In the genomic region with DNA sequence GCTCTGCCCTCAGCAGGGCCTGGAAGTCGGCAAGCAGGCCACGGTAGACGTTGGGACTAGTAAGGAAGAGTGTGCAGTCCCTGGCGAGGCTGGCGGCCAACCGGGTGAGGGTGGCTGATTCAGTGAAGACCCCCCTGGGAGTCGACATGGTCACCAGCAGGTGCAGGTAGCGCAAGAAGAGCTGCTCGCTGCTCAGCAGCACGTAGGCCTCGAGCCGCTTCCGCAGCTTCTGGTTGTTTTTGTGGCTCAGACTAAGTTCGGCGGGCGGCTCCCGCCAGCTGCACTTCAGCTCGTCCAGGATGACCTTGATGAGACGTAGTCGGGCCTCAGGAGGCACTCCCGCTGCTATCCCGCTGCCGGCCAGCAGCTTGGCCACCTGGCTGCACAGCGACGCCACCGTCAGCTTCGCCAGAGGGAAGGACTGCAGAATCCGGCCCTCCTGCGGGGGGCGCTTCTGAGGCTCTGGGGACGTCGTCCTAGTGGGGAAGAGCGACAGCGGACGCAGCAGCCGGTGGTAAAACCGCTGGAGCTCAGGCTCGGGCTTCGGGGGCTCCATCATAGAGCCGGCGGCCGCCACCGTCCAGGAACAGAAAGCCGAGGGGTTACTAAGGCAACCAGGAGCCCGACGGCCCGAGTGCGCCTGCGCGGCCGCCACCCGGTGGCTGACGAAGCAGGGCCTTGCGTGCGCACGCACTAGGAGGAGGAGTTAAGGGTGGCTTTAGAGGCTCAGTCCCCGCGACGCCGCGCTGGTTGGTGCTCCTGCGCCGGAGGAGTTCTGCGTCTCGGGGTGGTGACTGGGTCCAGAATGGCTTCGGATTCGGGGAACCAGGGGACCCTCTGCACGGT, we compare ENCODE assay signal across 8 cellular contexts. TPM values are rescaled to one million over a fixed set of nuclear protein-coding genes. Genes with fewer than 3 reads are reported as not detected.
A peak's percentile ranks its signal among the peaks of the same experiment; 100 is the strongest.
DNase-seq lines count a peak whose midpoint lies in the region; TF ChIP-seq lines count a peak whose summit lies in the region.

A gene with protein sequence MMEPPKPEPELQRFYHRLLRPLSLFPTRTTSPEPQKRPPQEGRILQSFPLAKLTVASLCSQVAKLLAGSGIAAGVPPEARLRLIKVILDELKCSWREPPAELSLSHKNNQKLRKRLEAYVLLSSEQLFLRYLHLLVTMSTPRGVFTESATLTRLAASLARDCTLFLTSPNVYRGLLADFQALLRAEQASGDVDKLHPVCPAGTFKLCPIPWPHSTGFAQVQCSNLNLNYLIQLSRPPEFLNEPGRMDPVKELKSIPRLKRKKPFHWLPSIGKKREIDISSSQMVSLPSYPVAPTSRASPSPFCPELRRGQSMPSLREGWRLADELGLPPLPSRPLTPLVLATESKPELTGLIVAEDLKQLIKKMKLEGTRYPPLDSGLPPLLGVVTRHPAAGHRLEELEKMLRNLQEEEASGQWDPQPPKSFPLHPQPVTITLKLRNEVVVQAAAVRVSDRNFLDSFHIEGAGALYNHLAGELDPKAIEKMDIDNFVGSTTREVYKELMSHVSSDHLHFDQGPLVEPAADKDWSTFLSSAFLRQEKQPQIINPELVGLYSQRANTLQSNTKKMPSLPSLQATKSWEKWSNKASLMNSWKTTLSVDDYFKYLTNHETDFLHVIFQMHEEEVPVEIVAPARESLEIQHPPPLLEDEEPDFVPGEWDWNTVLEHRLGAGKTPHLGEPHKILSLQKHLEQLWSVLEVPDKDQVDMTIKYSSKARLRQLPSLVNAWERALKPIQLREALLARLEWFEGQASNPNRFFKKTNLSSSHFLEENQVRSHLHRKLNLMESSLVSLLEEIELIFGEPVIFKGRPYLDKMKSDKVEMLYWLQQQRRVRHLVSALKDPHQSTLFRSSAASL (minus strand): TSS at position 607 of the 846 bp plus-strand sequence. CDS start 48 bp downstream, at position 559.
A gene with protein sequence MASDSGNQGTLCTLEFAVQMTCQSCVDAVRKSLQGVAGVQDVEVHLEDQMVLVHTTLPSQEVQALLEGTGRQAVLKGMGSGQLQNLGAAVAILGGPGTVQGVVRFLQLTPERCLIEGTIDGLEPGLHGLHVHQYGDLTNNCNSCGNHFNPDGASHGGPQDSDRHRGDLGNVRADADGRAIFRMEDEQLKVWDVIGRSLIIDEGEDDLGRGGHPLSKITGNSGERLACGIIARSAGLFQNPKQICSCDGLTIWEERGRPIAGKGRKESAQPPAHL (plus strand): TSS at position 729 of the 846 bp plus-strand sequence. CDS start 77 bp downstream, at position 806.

- no peaks in the 10 kb centered on the region for H3K4me1 ChIP-seq in ES-I3 (ENCODE audit: insufficient read depth, low read length)
- H3K4me1 ChIP-seq in stomach smooth muscle (ENCODE audit: control insufficient read depth, insufficient read depth, low read length) = peaks cover 32% of the 10 kb centered on the region

- no peaks in the 10 kb centered on the region for H3K27me3 ChIP-seq in stomach smooth muscle (ENCODE audit: control insufficient read depth in 1 of 2, insufficient read depth in 2 of 2, low read length in 2 of 2)

- H3K36me3 Mint-ChIP-seq in neural crest cell (ENCODE audit: low read depth) = peaks cover 4% of the 10 kb centered on the region

- no peaks in the 10 kb centered on the region; the same call in 1 of the 2 replicates for H3K9me3 ChIP-seq in ES-I3 (ENCODE audit: control insufficient read depth, insufficient read depth, low read length)
- H3K9me3 ChIP-seq in stomach smooth muscle (ENCODE audit: control insufficient read depth in 2 of 2, low read length in 2 of 2) = no peaks in the 10 kb centered on the region

- H3K27ac ChIP-seq in stomach smooth muscle (ENCODE audit: low read length) = peak within 1 kb of the TSS; percentile 76

- H3K9ac ChIP-seq in ES-I3 (ENCODE audit: low read depth, low read length) = peak within 1 kb of the TSS; percentile 71
- H3K9ac ChIP-seq in stomach smooth muscle (ENCODE audit: low read length in 2 of 2) = peak within 1 kb of the TSS; percentile 74 to 92

- peak within 1 kb of the TSS; percentile 99 for H3K27ac Mint-ChIP-seq in neural crest cell (ENCODE audit: unreplicated experiment)

- DNase-seq in H4 (ENCODE audit: low spot score) = peak; percentile 92
- peak; percentile 75 for DNase-seq in LNCaP clone FGC (ENCODE audit: low read depth)
- peak; percentile 99 for DNase-seq in RPMI8226
- DNase-seq in activated effector memory CD4-positive, alpha-beta T cell treated with Interleukin-2 at 50 U/mL for 16 hours = peak; percentile 97
- DNase-seq in fibroblast of the aortic adventitia (ENCODE audit: low read depth) = peak; percentile 94
- peak; percentile 95 for DNase-seq in neural crest cell (ENCODE audit: low read depth, low spot score)

- TF ChIP-seq CTCF in LNCaP clone FGC (IDR thresholded peaks at IDR 0.05; ENCODE audit: control insufficient read depth, extremely low read depth, insufficient read depth) (peak; percentile 63), fibroblast of the aortic adventitia (IDR thresholded peaks at IDR 0.05; ENCODE audit: insufficient read depth, low read length) (peak; percentile 63), neural crest cell (conservative IDR thresholded peaks at IDR 0.05) (peak; percentile 74)

- H3K4me3 Mint-ChIP-seq in neural crest cell = peak within 1 kb of the TSS; percentile 96

- peak within 1 kb of the TSS; percentile 94 for H3K4me3 ChIP-seq in LNCaP clone FGC (ENCODE audit: low read depth, low read length)
- H3K4me3 ChIP-seq in fibroblast of the aortic adventitia (ENCODE audit: low read depth, low read length) = peak within 1 kb of the TSS; percentile 84
- H3K4me3 ChIP-seq in stomach smooth muscle (ENCODE audit: low read length in 2 of 2) = peak within 1 kb of the TSS; percentile 83 to 94

- no peaks in the 10 kb centered on the region for H3K27me3 Mint-ChIP-seq in neural crest cell (ENCODE audit: low read depth)

- peaks cover 7% of the 10 kb centered on the region for H3K9me3 Mint-ChIP-seq in neural crest cell

- peaks cover 24% of the 10 kb centered on the region for H3K4me1 Mint-ChIP-seq in neural crest cell

- H3K36me3 ChIP-seq in ES-I3 (ENCODE audit: insufficient read depth, low read length) (no peaks in the 10 kb centered on the region), stomach smooth muscle (ENCODE audit: control insufficient read depth in 2 of 2, insufficient read depth in 2 of 2, low read length in 2 of 2) (no peaks in the 10 kb centered on the region)

RNA-seq across cellular contexts. Expression of the first gene that starts in this region (rescaled TPM):
- total RNA-seq in H4 (2014; rRNA removed; shearing (Covaris generic)) = 0.04 and 0.56 TPM in 2 replicates
- total RNA-seq in fibroblast of the aortic adventitia (ENCODE audit: low replicate concordance) = 0.45 and 1.1 TPM in 2 replicates
- 0.93 and 1.1 TPM in 2 replicates for total RNA-seq in neural crest cell

RNA-seq across cellular contexts. Expression of the second gene that starts in this region (rescaled TPM):
- total RNA-seq in H4 (2014; rRNA removed; shearing (Covaris generic)) = 21.6 and 25.3 TPM in 2 replicates
- total RNA-seq in fibroblast of the aortic adventitia (ENCODE audit: low replicate concordance) = 28.3 and 54.4 TPM in 2 replicates
- 47.2 and 49.8 TPM in 2 replicates for total RNA-seq in neural crest cell

Comparison
In these comparisons a context has a peak if more than half of its experiments do, and no peak if none do; other contexts are left out.
1. Peak in every context shown above with its lines: DNase-seq, H3K4me3 ChIP-seq and H3K27ac ChIP-seq.